10 cellular contexts compared by ENCODE assay signal in the genomic region with DNA sequence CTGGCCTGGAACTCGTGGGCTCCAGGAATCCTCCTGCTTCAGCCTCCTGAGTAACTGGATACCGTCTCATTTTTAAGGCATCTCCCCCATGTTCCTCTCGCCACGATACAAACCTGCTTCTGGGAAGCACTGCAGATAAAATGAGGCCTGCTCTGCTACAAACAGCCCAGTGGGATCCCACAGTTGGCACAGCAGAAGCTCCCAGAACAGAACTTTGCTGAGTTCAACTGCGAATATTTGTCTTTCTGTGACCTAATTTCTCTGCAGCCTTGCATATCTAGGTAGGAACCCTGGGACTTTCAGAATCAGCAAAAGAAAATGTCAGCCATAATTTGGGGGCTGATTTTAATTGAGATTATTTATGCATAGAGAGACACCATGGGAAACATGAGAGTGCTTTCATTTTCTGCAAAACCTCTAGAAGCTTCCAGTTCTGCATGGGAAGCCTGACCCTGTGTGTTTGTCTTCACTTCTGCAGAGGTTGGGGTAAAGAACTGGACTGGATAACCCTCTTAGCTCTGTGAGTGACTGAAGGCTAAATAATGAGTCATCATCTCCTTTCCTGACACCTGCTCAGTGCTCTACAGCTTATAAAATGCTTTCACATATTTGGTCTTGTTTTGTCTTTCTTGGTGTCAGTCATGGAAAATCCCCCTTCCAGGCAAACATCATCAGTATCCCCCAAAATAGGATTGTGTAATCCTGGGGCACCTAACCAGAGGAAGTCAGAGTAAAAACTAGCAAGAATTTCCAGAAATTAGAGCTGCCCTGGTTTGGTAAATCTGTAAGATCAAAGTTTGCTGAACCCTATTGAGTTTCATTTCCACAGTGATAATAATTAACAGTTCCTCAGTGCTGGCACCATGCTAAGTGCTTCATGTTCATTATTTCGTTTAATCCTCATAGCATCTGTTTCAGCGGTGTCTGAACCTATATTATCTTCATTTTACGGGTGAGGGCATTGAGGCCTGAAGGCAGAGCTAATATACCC.
DNase-seq lines count a peak whose midpoint lies in the region; ATAC-seq and TF ChIP-seq lines count a peak whose summit lies in the region.
"Had no signal": no experiment of that assay in that cellular context is flagged by ENCODE, and none has a peak within 500 bp of the region (broad histone marks: within the 10 kb centered on the region; RNA-seq: fewer than 3 reads in every experiment).

No MANE protein-coding gene starts in this region.

- DNase-seq in mesenchymal stem cell (no peak), omental fat pad (ENCODE audit: low spot score) (no peak), NCI-H1048 (lab: John Stamatoyannopoulos, UW) (no peak), medulla oblongata (ENCODE audit: extremely low spot score) (no peak)
- DNase-seq in activated naive CD4-positive, alpha-beta T cell treated with Interleukin-2 at 50 U/mL for 16 hours: no peak
- DNase-seq: left ventricle myocardium superior, NCI-H1694 had no signal

- H2BK12ac ChIP-seq in mesenchymal stem cell (ENCODE audit: low read length in 2 of 2): no peak overlapping the region

- H3K4ac ChIP-seq in mesenchymal stem cell (ENCODE audit: low read depth in 1 of 2, low read length in 2 of 2): no peak overlapping the region

- no peak overlapping the region for H3K4me2 ChIP-seq in mesenchymal stem cell (ENCODE audit: low read length, poor library complexity, severe bottlenecking)

- no peak overlapping the region for H3K9ac ChIP-seq in mesenchymal stem cell (ENCODE audit: low read length)

- no peak overlapping the region for H4K91ac ChIP-seq in mesenchymal stem cell (ENCODE audit: low read length)

- peaks cover 0 to 2% of the 10 kb centered on the region in 2 experiments for H3K27me3 ChIP-seq in mesenchymal stem cell (ENCODE audit: control insufficient read depth in 1 of 2, insufficient read depth in 1 of 2, low read length in 2 of 2)

- peaks cover 7% of the 10 kb centered on the region for H3K4me1 ChIP-seq in mesenchymal stem cell (ENCODE audit: control insufficient read depth, insufficient read depth, low read depth, low read length)

- peaks cover 9% of the 10 kb centered on the region for H3K9me3 ChIP-seq in mesenchymal stem cell (ENCODE audit: control insufficient read depth, low read length)

- H3K36me3 ChIP-seq in mesenchymal stem cell (ENCODE audit: control insufficient read depth in 1 of 2, insufficient read depth in 2 of 2, low read depth in 1 of 2, low read length in 2 of 2): no peaks in the 10 kb centered on the region

- peak; percentile 84 for ATAC-seq in GM19025 (IDR thresholded peaks at IDR 0.05; ENCODE audit: low read depth, unreplicated experiment)
- peak; percentile 96 for ATAC-seq in HG02571 (IDR thresholded peaks at IDR 0.05; ENCODE audit: unreplicated experiment)
- peak; percentile 98 for ATAC-seq in HG03442 (IDR thresholded peaks at IDR 0.05; ENCODE audit: unreplicated experiment)
- no peak for ATAC-seq in omental fat pad (ENCODE audit: low FRiP score)
- ATAC-seq: left ventricle myocardium superior had no signal

- WGBS in mesenchymal stem cell: 63% methylated on average over 8 of the region's 8 CpGs

- H2AK5ac ChIP-seq in mesenchymal stem cell (ENCODE audit: low read length, severe bottlenecking): no peak overlapping the region

- TF ChIP-seq CTCF in omental fat pad (IDR thresholded peaks at IDR 0.05): no peak

- H2AFZ ChIP-seq in mesenchymal stem cell (ENCODE audit: low read depth, low read length): no peak overlapping the region

- no peak overlapping the region for H2BK15ac ChIP-seq in mesenchymal stem cell (ENCODE audit: low read depth, poor library complexity, severe bottlenecking)

- H3K4me3 ChIP-seq in mesenchymal stem cell (ENCODE audit: insufficient read depth in 1 of 2, low read depth in 1 of 2, low read length in 2 of 2): no peak overlapping the region

- no peak overlapping the region for H3K14ac ChIP-seq in mesenchymal stem cell (ENCODE audit: low read length in 2 of 2)

- no peak overlapping the region for H2BK120ac ChIP-seq in mesenchymal stem cell (ENCODE audit: low read depth, low read length)

- no peak overlapping the region for H3K18ac ChIP-seq in mesenchymal stem cell (ENCODE audit: low read depth in 1 of 2, low read length in 2 of 2)

- H3K27ac ChIP-seq in mesenchymal stem cell (ENCODE audit: low read length, poor library complexity, severe bottlenecking): peak overlapping the region; percentile 67

- H4K8ac ChIP-seq in mesenchymal stem cell (ENCODE audit: low read length): no peak overlapping the region

- H3K23ac ChIP-seq in mesenchymal stem cell (ENCODE audit: low read length in 2 of 2): no peak overlapping the region

- H2BK5ac ChIP-seq in mesenchymal stem cell (ENCODE audit: low read depth, low read length, poor library complexity, severe bottlenecking): no peak overlapping the region

- H3K79me1 ChIP-seq in mesenchymal stem cell (replicated peaks; ENCODE audit: low read length, poor library complexity, severe bottlenecking): no peaks in the 10 kb centered on the region
